Comparison of ENCODE assay signal across 10 cellular contexts in the genomic region with DNA sequence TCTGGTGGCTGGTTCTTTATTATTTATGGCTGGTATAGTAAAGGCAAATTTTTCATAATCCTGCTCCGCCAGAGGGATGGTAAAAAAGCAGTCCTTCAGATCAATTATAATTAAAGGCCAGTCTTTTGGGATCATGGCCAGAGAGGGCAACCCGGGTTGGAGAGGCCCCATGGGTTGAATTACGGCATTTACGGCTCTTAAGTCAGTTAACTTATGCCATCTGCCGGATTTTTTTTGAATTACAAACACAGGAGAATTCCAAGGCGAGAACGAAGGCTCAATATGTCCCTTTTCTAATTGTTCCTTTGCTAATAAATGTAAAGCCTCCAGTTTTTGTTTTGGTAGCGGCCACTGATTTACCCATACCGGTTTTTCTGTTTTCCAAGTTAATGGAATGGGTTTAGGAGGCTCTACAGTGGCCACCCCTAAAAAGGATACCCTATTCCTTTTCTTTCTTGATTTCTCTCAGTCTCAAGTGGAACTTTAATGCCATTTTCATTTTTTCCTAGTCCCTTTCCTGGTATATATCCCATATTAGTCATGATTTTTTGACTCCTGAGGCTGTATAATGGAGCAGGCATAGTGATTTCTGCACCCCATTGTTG. TPM values are rescaled to one million over a fixed set of nuclear protein-coding genes. Genes with fewer than 3 reads are reported as not detected.
DNase-seq lines count a peak whose midpoint lies in the region; FAIRE-seq and TF ChIP-seq lines count a peak whose summit lies in the region.
"Not testable (repeated sequence)": the region's sequence is repeated elsewhere in the genome, so short reads cannot be mapped to it uniquely, and the experiment has no call there.
"Had no signal": no experiment of that assay in that cellular context is flagged by ENCODE, and none has a peak within 500 bp of the region (broad histone marks: within the 10 kb centered on the region; RNA-seq: fewer than 3 reads in every experiment).

No MANE protein-coding gene starts in this region.

- H3K4me3 ChIP-seq in Peyer's patch; adrenal gland; esophagus muscularis mucosa; liver (ENCODE audit: low read depth in 1 of 3, low read length in 3 of 3); small intestine (ENCODE audit: low read depth in 1 of 2, low read length in 2 of 2): not testable (repeated sequence)

- not testable (repeated sequence) for H3K4me1 Mint-ChIP-seq in CD14-positive monocyte
- peaks cover 16 to 21% of the 10 kb centered on the region in 2 experiments for H3K4me1 Mint-ChIP-seq in H9

- H3K18ac ChIP-seq in H9 (ENCODE audit: insufficient read length, low read depth, low read length), result not testable (repeated sequence)

- intact Hi-C loops in CD14-positive monocyte (cut with micrococcal nuclease), result loop anchor here in 1 of 2 donors (2.0 kb wide), 1 partner anchor 40 kb away; no protein-coding TSS in a partner anchor
- intact Hi-C loops in adrenal gland (cut with DNase I), result not testable (repeated sequence)
- intact Hi-C loops in esophagus muscularis mucosa (cut with DNase I), result loop anchor here (5.0 to 10.0 kb wide), 2 partner anchors 36 to 204 kb away; no protein-coding TSS in a partner anchor

- H2AK5ac ChIP-seq in H9 (ENCODE audit: insufficient read length, low read length), result not testable (repeated sequence)

- not testable (repeated sequence) for H3K27me3 Mint-ChIP-seq in CD14-positive monocyte (ENCODE audit: low read depth in 3 of 3); H9 (ENCODE audit: low read depth)

- H3K9me3 ChIP-seq in H9 (ENCODE audit: control insufficient read depth, low read depth, low read length); Peyer's patch; adrenal gland (replicated peaks in 1 of 3); esophagus muscularis mucosa; liver (ENCODE audit: control insufficient read depth in 4 of 4, low read length in 3 of 4); small intestine (ENCODE audit: control insufficient read depth, low read depth): not testable (repeated sequence)

- not testable (repeated sequence) for H4K5ac ChIP-seq in H9 (ENCODE audit: insufficient read length, low read depth, low read length)

- H3K4me1 ChIP-seq in H9 (ENCODE audit: insufficient read depth, low read length); Peyer's patch; adrenal gland (replicated peaks in 1 of 2); liver (ENCODE audit: control insufficient read depth in 4 of 4, insufficient read depth in 4 of 4, low read length in 3 of 4); small intestine (ENCODE audit: control insufficient read depth in 2 of 2, insufficient read depth in 1 of 2, low read depth in 1 of 2, low read length in 1 of 2): not testable (repeated sequence)
- H3K4me1 ChIP-seq in esophagus muscularis mucosa, result peaks cover 7 to 17% (median 11%) of the 10 kb centered on the region in 4 donors

- H4K20me1 ChIP-seq in H9 (ENCODE audit: control insufficient read depth, insufficient read depth, insufficient read length), result not testable (repeated sequence)

- not testable (repeated sequence) for H2BK120ac ChIP-seq in H9 (ENCODE audit: low read depth, low read length, poor library complexity, severe bottlenecking)

- not testable (repeated sequence) for H4K91ac ChIP-seq in H9 (ENCODE audit: insufficient read length, low read depth, low read length)

- not testable (repeated sequence) for H3K4me2 ChIP-seq in H9 (ENCODE audit: insufficient read depth, insufficient read length, low read length)

- not testable (repeated sequence) for H3K4ac ChIP-seq in H9 (ENCODE audit: low read depth, low read length)

- WGBS in H9 (ENCODE audit: extremely low coverage, insufficient read length, low lambda C conversion rate), result no CpG with 5 or more reads among the region's 9 CpGs
- WGBS in adrenal gland, 4 donors, result 1 to 5% (median 3%) methylated on average over 9 of the region's 9 CpGs
- WGBS in esophagus muscularis mucosa, result 3% methylated on average over 9 of the region's 9 CpGs
- WGBS in liver, result 2% methylated on average over 9 of the region's 9 CpGs
- 0 to 3% (median 2%) methylated on average over 9 of the region's 9 CpGs for WGBS in small intestine, 3 donors

- not testable (repeated sequence) for H3K79me2 ChIP-seq in H9 (ENCODE audit: insufficient read depth, low read length)

- not testable (repeated sequence) for H3K14ac ChIP-seq in H9 (ENCODE audit: insufficient read depth, low read length)

- not testable (repeated sequence) for FAIRE-seq in small intestine (lab: Jason Lieb, UNC)

- not testable (repeated sequence) for H3K56ac ChIP-seq in H9 (ENCODE audit: insufficient read length, low read depth, low read length)

- not testable (repeated sequence) for H4K8ac ChIP-seq in H9 (replicated peaks; ENCODE audit: insufficient read length, low read depth, low read length)

- not testable (repeated sequence) for H2BK5ac ChIP-seq in H9 (ENCODE audit: insufficient read length, low read length)

- not testable (repeated sequence) for TF ChIP-seq POLR2A in Peyer's patch (IDR thresholded peaks at IDR 0.05); adrenal gland (IDR thresholded peaks at IDR 0.05); esophagus muscularis mucosa (IDR thresholded peaks at IDR 0.05; ENCODE audit: low read depth)

- not testable (repeated sequence) for TF ChIP-seq EP300 in esophagus muscularis mucosa (IDR thresholded peaks at IDR 0.05)

- H3K27ac Mint-ChIP-seq in CD14-positive monocyte, result peak overlapping the region in 1 of 7 donors; percentile 40
- H3K27ac Mint-ChIP-seq in H9, result not testable (repeated sequence)

- peak; percentile 77 for TF ChIP-seq CTCF in CD14-positive monocyte (IDR thresholded peaks at IDR 0.05)
- TF ChIP-seq CTCF in H9 (conservative IDR thresholded peaks at IDR 0.05), result peak; percentile 59
- TF ChIP-seq CTCF in Peyer's patch (IDR thresholded peaks at IDR 0.05), result peak in 5 of 6 experiments; percentile 35 to 56 (median 48)
- peak; percentile 25 to 60 (median 43) for TF ChIP-seq CTCF in adrenal gland (IDR thresholded peaks at IDR 0.05)
- TF ChIP-seq CTCF in esophagus muscularis mucosa (IDR thresholded peaks at IDR 0.05), result peak; percentile 54 to 68 (median 59)
- peak; percentile 47 for TF ChIP-seq CTCF in liver (IDR thresholded peaks at IDR 0.05; ENCODE audit: low read depth, low read length, missing input control)

- TF ChIP-seq RAD21 in liver (IDR thresholded peaks at IDR 0.05), result peak; percentile 78 to 81

- not testable (repeated sequence) for H3T11ph ChIP-seq in H9 (ENCODE audit: low read length)

- H3K27ac ChIP-seq in H9 (ENCODE audit: insufficient read length, low read depth, low read length); Peyer's patch; adrenal gland; esophagus muscularis mucosa (replicated peaks in 1 of 4); liver (ENCODE audit: low read depth in 1 of 2, low read length in 2 of 2); small intestine (ENCODE audit: low read depth in 1 of 2, low read length in 1 of 2): not testable (repeated sequence)

- H2AFZ ChIP-seq in H9 (ENCODE audit: low read length), result not testable (repeated sequence)

- not testable (repeated sequence) for H3K79me1 ChIP-seq in H9 (ENCODE audit: insufficient read depth, low read depth, low read length, poor library complexity, severe bottlenecking)

- DNase-seq in CD14-positive monocyte (ENCODE audit: low spot score); H9; esophagus muscularis mucosa (ENCODE audit: extremely low spot score): not testable (repeated sequence)
- DNase-seq in NCI-H2029 (lab: John Stamatoyannopoulos, UW) (peak; percentile 47), Peyer's patch (peak in 1 of 3 donors; percentile 46), adrenal gland (peak in 5 of 7 donors; percentile 42 to 78 (median 51)), small intestine (peak; percentile 66)

- not testable (repeated sequence) for H3K27me3 ChIP-seq in H9 (ENCODE audit: insufficient read depth, low read length); Peyer's patch; adrenal gland; esophagus muscularis mucosa; liver (ENCODE audit: control insufficient read depth in 4 of 4, insufficient read depth in 4 of 4, low read length in 3 of 4); small intestine (ENCODE audit: control insufficient read depth in 2 of 2, insufficient read depth in 2 of 2, low read length in 2 of 2)

- not testable (repeated sequence) for H3K36me3 ChIP-seq in Peyer's patch; adrenal gland (replicated peaks in 1 of 2); esophagus muscularis mucosa; liver (ENCODE audit: control insufficient read depth in 4 of 4, insufficient read depth in 3 of 4, low read depth in 1 of 4, low read length in 3 of 4); small intestine (ENCODE audit: control insufficient read depth in 2 of 2, insufficient read depth in 2 of 2, low read length in 2 of 2)

- not testable (repeated sequence) for H3K23ac ChIP-seq in H9 (ENCODE audit: insufficient read length, low read depth, low read length)

- not testable (repeated sequence) for H3K23me2 ChIP-seq in H9 (ENCODE audit: insufficient read length, low read depth, low read length, poor library complexity, severe bottlenecking)

- H2BK15ac ChIP-seq in H9 (ENCODE audit: low read depth, low read length), result not testable (repeated sequence)

- H3K36me3 Mint-ChIP-seq in CD14-positive monocyte, result peaks cover 5 to 22% of the 10 kb centered on the region in 2 donors
- not testable (repeated sequence) for H3K36me3 Mint-ChIP-seq in H9 (ENCODE audit: insufficient read depth in 1 of 3, low read depth in 3 of 3)

- not testable (repeated sequence) for H3K9me3 Mint-ChIP-seq in CD14-positive monocyte, H9

- not testable (repeated sequence) for H3K4me3 Mint-ChIP-seq in CD14-positive monocyte, H9

- not testable (repeated sequence) for H2BK20ac ChIP-seq in H9 (ENCODE audit: low read depth, low read length, poor library complexity, severe bottlenecking)

- H2BK12ac ChIP-seq in H9 (ENCODE audit: insufficient read length, low read depth, low read length), result not testable (repeated sequence)

- not testable (repeated sequence) for H3K9ac ChIP-seq in H9 (ENCODE audit: extremely low read depth, insufficient read length, low read length); liver (ENCODE audit: low read depth in 1 of 2, low read length in 2 of 2)

RNA-seq across cellular contexts. Expression of a gene that starts 40.3 kb away (rescaled TPM):
- polyA plus RNA-seq in CD14-positive monocyte (not detected), adrenal gland (1 to 10 TPM in 1 of 3 donors, not detected in 2; 1.5 TPM), liver (not detected), small intestine (10 to 100 TPM in 1 of 3 donors, 1 to 10 TPM in 1, not detected in 1; 4.6 to 11.2 TPM)
- total RNA-seq in H9 (2021) (not detected in 2 replicates), Peyer's patch (not detected), adrenal gland (1 to 10 TPM in 2 of 8 donors, not detected in 6; 1.7 to 3.1 TPM), esophagus muscularis mucosa (1 to 10 TPM in 1 of 4 donors, not detected in 3; 3.0 TPM), liver (not detected)
- total RNA-seq: H4; natural killer cell treated with Interleukin-12 subunit alpha and Interleukin-12 subunit beta and Interleukin-15 and Interleukin-18, amount 100 ng/mL, for 72 hours had no signal

RNA-seq across cellular contexts. Expression of a gene that starts 41.3 kb away (rescaled TPM):
- polyA plus RNA-seq in CD14-positive monocyte, result 10 to 100 TPM; 50.6 to 57.8 TPM
- 30.9 and 31.1 TPM in 2 replicates for total RNA-seq in H9 (2021)
- 10 to 100 TPM; 26.0 to 57.8 (median 29.8) TPM for total RNA-seq in Peyer's patch
- 10 to 100 TPM in 1 of 8 donors, 1 to 10 TPM in 6, under 1 TPM in 1; 0.48 to 17.2 (median 5.9) TPM for total RNA-seq in adrenal gland
- 1 to 10 TPM; 3.6 to 6.8 (median 4.0) TPM for polyA plus RNA-seq in adrenal gland
- 10 to 100 TPM in 1 of 4 donors, 1 to 10 TPM in 3; 2.1 to 11.6 (median 6.7) TPM for total RNA-seq in esophagus muscularis mucosa
- 10 to 100 TPM in 1 of 2 donors, 1 to 10 TPM in 1; 3.7 to 15.2 TPM for total RNA-seq in liver
- 10 to 100 TPM in 1 of 2 donors, 1 to 10 TPM in 1; 4.4 to 11.9 TPM for polyA plus RNA-seq in liver
- polyA plus RNA-seq in small intestine, result 10 to 100 TPM in 1 of 3 donors, 1 to 10 TPM in 2; 3.6 to 19.4 (median 4.9) TPM
